In genomic region chr11:118928108-118928869, GRCh38 we compare ENCODE assay signal across 1 cellular context.
TF ChIP-seq lines count a peak whose summit lies in the region.

No MANE protein-coding gene starts in this region.

TF ChIP-seq in K562, 482 proteins besides CTCF, POLR2A, EP300 and RAD21 (continued from another document and continues in another):
- TF ChIP-seq MITF (IDR thresholded peaks at IDR 0.05) (peak; percentile 95), ZNF121 (CRISPR knock-in tag; conservative IDR thresholded peaks at IDR 0.05) (no peak), MAX (CRISPR knock-in tag; IDR thresholded peaks at IDR 0.05) (peak; percentile 27; the same call in 1 of the 2 replicates), ZNF165 (CRISPR knock-in tag; IDR thresholded peaks at IDR 0.05; ENCODE audit: borderline replicate concordance) (no peak), HES1 (IDR thresholded peaks at IDR 0.05; ENCODE audit: low read depth) (no peak), BRF1 (IDR thresholded peaks at IDR 0.05; ENCODE audit: borderline replicate concordance, extremely low read depth, insufficient read length) (no peak), HLTF (IDR thresholded peaks at IDR 0.05) (no peak), KDM2B (CRISPR knock-in tag; IDR thresholded peaks at IDR 0.05) (no peak), ZNF12 (CRISPR knock-in tag; IDR thresholded peaks at IDR 0.05) (no peak), BACH1 (tag; IDR thresholded peaks at IDR 0.05) (no peak), HDGF (IDR thresholded peaks at IDR 0.05) (no peak), RNF2 (IDR thresholded peaks at IDR 0.05) (no peak), ZNF407 (IDR thresholded peaks at IDR 0.05; ENCODE audit: low read depth) (no peak), E2F4 (CRISPR knock-in tag; IDR thresholded peaks at IDR 0.05; ENCODE audit: low read depth) (peak; percentile 38; the same call in 1 of the 2 replicates), KAT8 (IDR thresholded peaks at IDR 0.05; ENCODE audit: low read depth) (no peak), TSHZ1 (CRISPR knock-in tag; IDR thresholded peaks at IDR 0.05) (no peak), FOSL1 (tag; conservative IDR thresholded peaks at IDR 0.05) (peak; percentile 85), ZNF561 (CRISPR knock-in tag; conservative IDR thresholded peaks at IDR 0.05) (no peak), POLR2G (IDR thresholded peaks at IDR 0.05; ENCODE audit: low read depth, low read length) (0 out of 2 replicates have a peak, but pooled peaks have one; percentile 20), ZNF75A (CRISPR knock-in tag; IDR thresholded peaks at IDR 0.05) (no peak), ZNF584 (CRISPR knock-in tag; IDR thresholded peaks at IDR 0.05; ENCODE audit: low read depth) (no peak), DEAF1 (CRISPR knock-in tag; IDR thresholded peaks at IDR 0.05) (peak; percentile 40; the same call in 1 of the 2 replicates), SMARCC2 (IDR thresholded peaks at IDR 0.05; ENCODE audit: low read depth) (peak; percentile 27; the same call in 1 of the 2 replicates), HBP1 (CRISPR knock-in tag; IDR thresholded peaks at IDR 0.05) (0 out of 2 replicates have a peak, but pooled peaks have one; percentile 9), IRF2 (CRISPR knock-in tag; IDR thresholded peaks at IDR 0.05) (no peak), TGIF2 (CRISPR knock-in tag; IDR thresholded peaks at IDR 0.05) (no peak), ZNF668 (CRISPR knock-in tag; IDR thresholded peaks at IDR 0.05) (no peak), SFPQ (IDR thresholded peaks at IDR 0.05; ENCODE audit: low read depth, low read length) (no peak)
